ENCODE assay signal across 8 cellular contexts in the genomic region with DNA sequence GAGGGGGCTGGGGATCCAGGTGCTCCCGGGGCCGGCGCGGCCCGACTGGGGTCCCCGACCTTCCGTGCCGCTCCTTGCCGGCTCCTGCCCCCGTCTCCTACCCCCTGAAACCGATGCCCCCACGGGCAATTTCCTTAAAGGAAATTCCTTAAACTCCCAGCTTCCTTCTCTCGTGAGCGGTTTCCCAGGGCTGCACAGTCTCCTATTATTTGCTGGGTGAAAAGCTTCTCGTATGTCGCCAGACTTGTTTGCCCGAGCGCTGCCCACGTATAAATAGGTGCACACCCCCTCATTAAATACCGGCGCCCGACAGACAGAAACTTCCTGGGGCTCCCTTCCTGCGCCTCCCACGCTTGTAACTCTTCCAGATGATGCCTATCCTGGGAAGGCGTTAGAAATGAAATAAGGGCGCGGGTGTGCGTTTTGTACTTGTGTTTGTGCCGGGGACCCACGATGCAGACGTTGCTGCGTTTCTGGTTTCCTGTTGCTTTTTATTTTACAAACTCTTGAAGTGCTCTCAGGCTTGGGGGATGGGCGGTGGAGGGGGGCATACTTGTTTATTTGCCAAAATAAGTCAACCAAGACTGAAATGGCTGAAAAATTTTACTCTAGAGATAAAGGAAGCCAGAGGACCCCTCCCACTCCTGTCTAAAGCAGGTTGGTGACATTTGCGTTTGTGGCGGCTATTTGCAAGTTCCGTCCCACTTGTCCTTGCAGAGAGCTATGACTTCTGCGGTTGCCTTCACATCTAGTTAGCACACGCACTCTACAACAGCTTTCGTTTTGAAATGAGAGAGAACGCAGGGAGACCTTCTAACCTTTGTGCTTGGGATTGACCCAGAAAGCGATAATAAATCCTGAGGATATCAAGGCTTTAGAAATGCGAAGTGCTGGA. TPM values are rescaled to one million over a fixed set of nuclear protein-coding genes. Genes with fewer than 3 reads are reported as not detected.
A peak's percentile ranks its signal among the peaks of the same experiment; 100 is the strongest.
DNase-seq lines count a peak whose midpoint lies in the region; ATAC-seq and TF ChIP-seq lines count a peak whose summit lies in the region.

No MANE protein-coding gene starts in this region.

- no peak overlapping the region for H4K12ac ChIP-seq in trophoblast cell (ENCODE audit: low read depth, low read length)

- no peaks in the 10 kb centered on the region for H3K9me3 Mint-ChIP-seq in activated naive CD4-positive, alpha-beta T cell treated with anti-CD3 and anti-CD28 coated beads, Interleukin-2, amount 50 U/mL, for 24 hours

- no CpG with 5 or more reads among the region's 42 CpGs for WGBS in trophoblast cell (ENCODE audit: extremely low coverage, insufficient coverage, insufficient read length)

- no peak for ATAC-seq in HG03565 (IDR thresholded peaks at IDR 0.05; ENCODE audit: unreplicated experiment)
- no peak for ATAC-seq in GM21390 (IDR thresholded peaks at IDR 0.05; ENCODE audit: unreplicated experiment)

- H2AK5ac ChIP-seq in trophoblast cell (ENCODE audit: low read length), result no peak overlapping the region

- H2BK5ac ChIP-seq in trophoblast cell (ENCODE audit: low read depth, low read length, poor library complexity), result no peak overlapping the region

- H3K36me3 ChIP-seq in HAP-1 (replicated peaks), result 0 out of 2 replicates have a peak, but pooled peaks cover 2% of the 10 kb centered on the region
- no peaks in the 10 kb centered on the region for H3K36me3 ChIP-seq in cardiac muscle cell
- no peaks in the 10 kb centered on the region for H3K36me3 ChIP-seq in trophoblast cell (ENCODE audit: control insufficient read depth in 1 of 2, insufficient read depth in 2 of 2, low read length in 2 of 2)

- TF ChIP-seq CTCF in cardiac muscle cell (IDR thresholded peaks at IDR 0.05; ENCODE audit: low read depth, low read length), result no peak

- peak overlapping the region; percentile 54 for H3K4me3 ChIP-seq in HAP-1
- H3K4me3 ChIP-seq in cardiac muscle cell, result peak overlapping the region; percentile 70
- H3K4me3 ChIP-seq in trophoblast cell (ENCODE audit: low read depth, low read length), result peak overlapping the region; percentile 78

- no peaks in the 10 kb centered on the region for H3K27me3 Mint-ChIP-seq in activated naive CD4-positive, alpha-beta T cell treated with anti-CD3 and anti-CD28 coated beads, Interleukin-2, amount 50 U/mL, for 24 hours

- peak; percentile 51 for DNase-seq in DMS53 treated with DMSO at 0.1 percent for 48 hours (lab: John Stamatoyannopoulos, UW; ENCODE audit: unreplicated experiment)
- peak; percentile 26 to 35 for DNase-seq in HAP-1 (ENCODE audit: low spot score in 2 of 2)
- DNase-seq in NOMO-1 treated with DMSO at 0.1 percent for 48 hours (lab: John Stamatoyannopoulos, UW; ENCODE audit: unreplicated experiment), result peak; percentile 66
- peak in 1 of 2 donors; percentile 41 for DNase-seq in cardiac muscle cell (ENCODE audit: low read depth in 1 of 2, low spot score in 1 of 2)
- DNase-seq in trophoblast cell, result peak in 1 of 2 donors; percentile 37

- peak overlapping the region; percentile 12 for H4K8ac ChIP-seq in trophoblast cell (ENCODE audit: low read depth, low read length)

- no peak overlapping the region for H3K18ac ChIP-seq in trophoblast cell (ENCODE audit: low read length)

- no peak overlapping the region for H2AFZ ChIP-seq in trophoblast cell (ENCODE audit: insufficient read depth, low read length, poor library complexity)

- H3K4me1 ChIP-seq in HAP-1 (peaks cover 23% of the 10 kb centered on the region), cardiac muscle cell (ENCODE audit: low read depth) (no peaks in the 10 kb centered on the region), trophoblast cell (ENCODE audit: control insufficient read depth in 1 of 2, insufficient read depth in 2 of 2, low read length in 2 of 2) (peaks cover 13 to 16% of the 10 kb centered on the region in 2 experiments)

- H3K79me1 ChIP-seq in trophoblast cell (ENCODE audit: low read length), result peaks cover 8% of the 10 kb centered on the region

- no peak overlapping the region for H3K14ac ChIP-seq in trophoblast cell (ENCODE audit: low read length)

- no peak overlapping the region for H3K27ac ChIP-seq in cardiac muscle cell
- no peak overlapping the region for H3K27ac ChIP-seq in trophoblast cell (ENCODE audit: low read depth, low read length)

- H3K27me3 ChIP-seq in HAP-1 (ENCODE audit: low read depth) (no peaks in the 10 kb centered on the region), cardiac muscle cell (peaks cover 24% of the 10 kb centered on the region), trophoblast cell (ENCODE audit: insufficient read depth, low read length) (no peaks in the 10 kb centered on the region)

- no peak overlapping the region for H2BK12ac ChIP-seq in trophoblast cell (ENCODE audit: low read length)

- H3K4ac ChIP-seq in trophoblast cell (ENCODE audit: low read depth, low read length), result no peak overlapping the region

- no peaks in the 10 kb centered on the region for H3K9me3 ChIP-seq in HAP-1
- H3K9me3 ChIP-seq in cardiac muscle cell (ENCODE audit: low read depth), result no peaks in the 10 kb centered on the region
- no peaks in the 10 kb centered on the region for H3K9me3 ChIP-seq in trophoblast cell (ENCODE audit: insufficient read depth, low read depth, low read length)

- H3K4me1 Mint-ChIP-seq in activated naive CD4-positive, alpha-beta T cell treated with anti-CD3 and anti-CD28 coated beads, Interleukin-2, amount 50 U/mL, for 24 hours, result peaks cover 62% of the 10 kb centered on the region

- in situ Hi-C loops in HAP-1 (cut with MboI; ENCODE audit: low sequenced_read_pairs), result no loop called here

- H3K79me2 ChIP-seq in trophoblast cell (ENCODE audit: control insufficient read depth, insufficient read depth, low read length, poor library complexity), result peaks cover 2% of the 10 kb centered on the region

- no peak overlapping the region for H3K23ac ChIP-seq in trophoblast cell (ENCODE audit: low read length)

- H4K91ac ChIP-seq in trophoblast cell (ENCODE audit: low read depth, low read length), result no peak overlapping the region

- peak overlapping the region; percentile 91 for H3K4me3 Mint-ChIP-seq in activated naive CD4-positive, alpha-beta T cell treated with anti-CD3 and anti-CD28 coated beads, Interleukin-2, amount 50 U/mL, for 24 hours

- no peaks in the 10 kb centered on the region for H3K36me3 Mint-ChIP-seq in activated naive CD4-positive, alpha-beta T cell treated with anti-CD3 and anti-CD28 coated beads, Interleukin-2, amount 50 U/mL, for 24 hours

- H3K27ac Mint-ChIP-seq in activated naive CD4-positive, alpha-beta T cell treated with anti-CD3 and anti-CD28 coated beads, Interleukin-2, amount 50 U/mL, for 24 hours, result peak overlapping the region; percentile 90

- no peak overlapping the region for H2BK120ac ChIP-seq in trophoblast cell (ENCODE audit: insufficient read depth, low read length, poor library complexity)

- H3K9ac ChIP-seq in trophoblast cell (ENCODE audit: low read length), result peak overlapping the region; percentile 31

- H3K4me2 ChIP-seq in trophoblast cell (ENCODE audit: low read length), result peak overlapping the region; percentile 84

RNA-seq across cellular contexts. Expression of gene HIP1R, which starts 1.0 kb away (rescaled TPM):
- 36.1 and 38.4 TPM in 2 replicates for total RNA-seq in cardiac muscle cell
- 16.3 and 18.3 TPM in 2 replicates for polyA plus RNA-seq in cardiac muscle cell
- 12.5 and 13.0 TPM in 2 replicates for polyA plus RNA-seq in trophoblast cell (2013)

RNA-seq across cellular contexts. Expression of gene VPS37B, which starts 59.6 kb away (rescaled TPM):
- total RNA-seq in cardiac muscle cell, result 47.3 and 52.1 TPM in 2 replicates
- polyA plus RNA-seq in cardiac muscle cell, result 31.7 and 47.4 TPM in 2 replicates
- polyA plus RNA-seq in trophoblast cell (2013), result 36.7 and 37.0 TPM in 2 replicates
